Comparison of ENCODE assay signal across 8 cellular contexts in genomic region chr15:49046113-49046883, GRCh38. TPM values are rescaled to one million over a fixed set of nuclear protein-coding genes. Genes with fewer than 3 reads are reported as not detected.
A peak's percentile ranks its signal among the peaks of the same experiment; 100 is the strongest.
DNase-seq lines count a peak whose midpoint lies in the region; ATAC-seq lines count a peak whose summit lies in the region.

SECISBP2L (minus strand) TSS chr15:49046446; CDS start chr15:49046299, 147 bp downstream.

- POLR2A ChIA-PET in activated CD4-positive, alpha-beta T cell treated with anti-CD3 and anti-CD28 coated beads, Interleukin-2, amount 10 ng/mL, durations not matched to agents 7 days and 5 days (lab: Charles Lee), result interaction anchor here (0.6 kb wide), 3 partner anchors 575 to 1736 kb away, joined by 3 to 9 read pairs (median 4); partner anchors contain the start of gene DTWD1

- H3K4me3 Mint-ChIP-seq in activated CD4-positive, alpha-beta T cell treated with anti-CD3 and anti-CD28 coated beads, Interleukin-2, amount 10 ng/mL, durations not matched to agents 7 days and 5 days, result peak within 1 kb of the TSS; percentile 90

- H3K27ac Mint-ChIP-seq in activated CD4-positive, alpha-beta T cell treated with anti-CD3 and anti-CD28 coated beads, Interleukin-2, amount 10 ng/mL, durations not matched to agents 7 days and 5 days, result peak within 1 kb of the TSS; percentile 93

- DNase-seq in C1 segment of cervical spinal cord (lab: John Stamatoyannopoulos, UW) (peak; percentile 70 to 95 (median 90)), GM19240 (ENCODE audit: insufficient read length, low spot score) (peak; percentile 74), NCI-H524 treated with DMSO at 0.1 percent for 48 hours (lab: John Stamatoyannopoulos, UW) (peak; percentile 96), dedifferentiated amniotic fluid mesenchymal stem cell (ENCODE audit: extremely low spot score) (peak; percentile 91), left lobe of liver (ENCODE audit: low spot score) (peak; percentile 96)
- DNase-seq in activated CD4-positive, alpha-beta T cell treated with anti-CD3 and anti-CD28 coated beads, Interleukin-2, amount 10 ng/mL, durations not matched to agents 7 days and 5 days, result peak; percentile 93
- DNase-seq in stimulated activated CD4-positive, alpha-beta T cell treated with anti-CD3 and anti-CD28 coated beads, Interleukin-2, amount 100 ng/mL, for 4 hours (ENCODE audit: low read depth), result peak; percentile 79

- no peaks in the 10 kb centered on the region for H3K27me3 Mint-ChIP-seq in activated CD4-positive, alpha-beta T cell treated with anti-CD3 and anti-CD28 coated beads, Interleukin-2, amount 10 ng/mL, durations not matched to agents 7 days and 5 days

- H3K4me1 Mint-ChIP-seq in activated CD4-positive, alpha-beta T cell treated with anti-CD3 and anti-CD28 coated beads, Interleukin-2, amount 10 ng/mL, durations not matched to agents 7 days and 5 days, result peaks cover 26% of the 10 kb centered on the region

- CTCF ChIA-PET in activated CD4-positive, alpha-beta T cell treated with anti-CD3 and anti-CD28 coated beads, Interleukin-2, amount 10 ng/mL, durations not matched to agents 7 days and 5 days (lab: Charles Lee), result interaction anchor here (0.7 to 1.7 kb wide), 6 partner anchors 13 to 808 kb away, joined by 3 to 5 read pairs (median 4); no protein-coding TSS in a partner anchor

- H3K9me3 Mint-ChIP-seq in activated CD4-positive, alpha-beta T cell treated with anti-CD3 and anti-CD28 coated beads, Interleukin-2, amount 10 ng/mL, durations not matched to agents 7 days and 5 days, result no peaks in the 10 kb centered on the region

- no peaks in the 10 kb centered on the region for H3K36me3 Mint-ChIP-seq in activated CD4-positive, alpha-beta T cell treated with anti-CD3 and anti-CD28 coated beads, Interleukin-2, amount 10 ng/mL, durations not matched to agents 7 days and 5 days (ENCODE audit: low read depth)

- ATAC-seq in HG03460 (IDR thresholded peaks at IDR 0.05; ENCODE audit: unreplicated experiment) (peak; percentile 96), left lobe of liver (peak; percentile 96)

RNA-seq across cellular contexts. Expression of gene SECISBP2L, which starts in this region (rescaled TPM):
- 10 to 100 TPM; 29.2 to 35.8 TPM for total RNA-seq in activated CD4-positive, alpha-beta T cell treated with anti-CD3 and anti-CD28 coated beads, Interleukin-2, amount 10 ng/mL, durations not matched to agents 7 days and 5 days
- 21.0 TPM for total RNA-seq in left lobe of liver

Comparison
In these comparisons a context has a peak if more than half of its experiments do, and no peak if none do; other contexts are left out.
1. Peak in every context shown above with its lines: DNase-seq and ATAC-seq.